28 cellular contexts compared by ENCODE assay signal in the genomic region with DNA sequence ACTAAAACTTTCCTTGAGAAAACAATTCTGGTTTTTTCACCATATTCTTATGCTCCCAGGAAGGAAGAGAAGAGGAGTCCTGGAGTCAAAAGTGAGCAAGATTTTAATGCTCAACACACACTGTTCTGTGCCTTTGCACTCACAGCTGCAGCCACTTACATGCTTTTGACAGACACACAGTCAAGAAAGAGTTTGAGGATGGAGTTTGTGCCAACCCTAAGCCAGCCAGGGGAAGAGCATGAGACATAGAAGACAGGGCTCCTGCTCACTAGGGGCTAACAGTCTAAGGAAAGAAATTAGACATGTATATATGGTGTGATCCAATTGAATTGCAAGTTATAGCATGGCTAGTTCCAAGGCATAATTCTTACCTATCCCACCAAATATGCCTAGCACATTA. TPM values are rescaled to one million over a fixed set of nuclear protein-coding genes. Genes with fewer than 3 reads are reported as not detected.
"Had no signal": no experiment of that assay in that cellular context is flagged by ENCODE, and none has a peak within 500 bp of the region (broad histone marks: within the 10 kb centered on the region; RNA-seq: fewer than 3 reads in every experiment).

No MANE protein-coding gene starts in this region.

- DNase-seq: colonic mucosa; cortex of kidney; effector CD8-positive, alpha-beta T cell; esophagus squamous epithelium; foreskin fibroblast; foreskin melanocyte; gastrocnemius medialis; glutamatergic neuron; head of caudate nucleus; heart right ventricle; hippocampal formation; left cardiac atrium; left lung; left ventricle myocardium superior; lower lobe of right lung; mesenchymal stem cell; mucosa of descending colon had no signal

- H3K4me3 ChIP-seq: colonic mucosa, esophagus squamous epithelium, gastrocnemius medialis, heart right ventricle, left lung, lower lobe of right lung, mucosa of descending colon had no signal

- FAIRE-seq: endothelial cell of umbilical vein, keratinocyte had no signal

- H3K4me1 ChIP-seq: colonic mucosa, esophagus squamous epithelium, heart right ventricle, left lung, lower lobe of right lung had no signal

- H3K27ac ChIP-seq: colonic mucosa, esophagus squamous epithelium, heart right ventricle, left lung, lower lobe of right lung had no signal

- H3K36me3 ChIP-seq: colonic mucosa, esophagus squamous epithelium, heart right ventricle, left lung, lower lobe of right lung had no signal

- H3K9me3 ChIP-seq: colonic mucosa, esophagus squamous epithelium, gastrocnemius medialis, heart right ventricle, left lung, lower lobe of right lung, mucosa of descending colon had no signal

- H3K27me3 ChIP-seq: colonic mucosa, esophagus squamous epithelium, gastrocnemius medialis had no signal

- ATAC-seq: gastrocnemius medialis, heart right ventricle, left cardiac atrium, left lung, left ventricle myocardium superior, lower lobe of right lung, mucosa of descending colon had no signal

RNA-seq across cellular contexts. Expression of a gene that starts 37.1 kb away (rescaled TPM):
- total RNA-seq: chondrocyte, colonic mucosa, dermis microvascular lymphatic vessel endothelial cell, endothelial cell of umbilical vein, epithelial cell of proximal tubule, esophagus squamous epithelium, gastrocnemius medialis, glomerular endothelial cell, heart right ventricle, kidney epithelial cell, left cardiac atrium, left lung, left ventricle myocardium superior, lower leg skin, lower lobe of right lung, lung microvascular endothelial cell, mesenteric fat pad, mesothelial cell of epicardium, mucosa of descending colon had no signal
- polyA plus RNA-seq: endothelial cell of umbilical vein, heart right ventricle, keratinocyte had no signal
